Comparison of ENCODE assay signal across 8 cellular contexts in the genomic region with DNA sequence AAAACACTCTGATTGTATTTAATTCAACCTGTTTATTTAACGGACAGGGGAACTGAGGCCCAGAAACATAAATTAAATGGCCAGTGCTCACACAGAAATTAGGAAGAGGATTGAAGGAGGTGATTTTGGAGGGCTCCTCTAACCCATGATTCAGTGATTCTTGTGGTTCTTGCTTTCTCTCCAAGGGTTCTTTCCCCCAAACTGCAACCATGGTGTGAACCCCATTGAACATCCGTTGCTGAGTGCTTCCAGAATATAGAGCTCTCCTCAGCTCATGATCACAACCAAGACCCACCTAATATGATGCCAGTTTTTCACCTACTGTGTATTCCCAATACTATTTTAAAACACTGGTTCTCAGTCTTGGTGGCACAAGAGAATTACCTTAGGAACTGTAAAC. TPM values are rescaled to one million over a fixed set of nuclear protein-coding genes. Genes with fewer than 3 reads are reported as not detected.
DNase-seq lines count a peak whose midpoint lies in the region; ATAC-seq, FAIRE-seq and TF ChIP-seq lines count a peak whose summit lies in the region.

No MANE protein-coding gene starts in this region.

- H3K4me3 ChIP-seq in heart left ventricle (peak overlapping the region in 3 of 12 donors; percentile 3 to 15 (median 8)), adrenal gland (peak overlapping the region in 1 of 4 donors; percentile 3), muscle layer of colon (ENCODE audit: low read depth in 1 of 2, low read length in 2 of 2) (no peak overlapping the region), upper lobe of left lung (no peak overlapping the region), WERI-Rb-1 (ENCODE audit: low read depth, low read length) (no peak overlapping the region)

- TF ChIP-seq POLR2A in heart left ventricle (IDR thresholded peaks at IDR 0.05) (no peak), adrenal gland (IDR thresholded peaks at IDR 0.05) (no peak), upper lobe of left lung (IDR thresholded peaks at IDR 0.05) (no peak)

- WGBS in heart left ventricle, 4 donors = 41 to 51% (median 42%) methylated on average over 2 of the region's 2 CpGs
- 41 to 66% (median 51%) methylated on average over 2 of the region's 2 CpGs for WGBS in adrenal gland, 4 donors
- 29 to 37% methylated on average over 2 of the region's 2 CpGs for WGBS in upper lobe of left lung, 2 donors

- FAIRE-seq in urothelium cell line (lab: Jason Lieb, UNC) = no peak

- no peak overlapping the region for H3K9ac ChIP-seq in muscle layer of colon (ENCODE audit: low read length)

- ATAC-seq in heart left ventricle (no peak), Right ventricle myocardium inferior (no peak), upper lobe of left lung (ENCODE audit: low FRiP score in 2 of 2) (no peak), HG02981 (IDR thresholded peaks at IDR 0.05; ENCODE audit: unreplicated experiment) (no peak)

- TF ChIP-seq CTCF in heart left ventricle (IDR thresholded peaks at IDR 0.05) (no peak), adrenal gland (IDR thresholded peaks at IDR 0.05) (no peak), upper lobe of left lung (IDR thresholded peaks at IDR 0.05) (no peak), WERI-Rb-1 (IDR thresholded peaks at IDR 0.05; ENCODE audit: low read depth, low read length) (no peak)

- intact Hi-C loops in heart left ventricle (cut with DNase I) = loop anchor here in 8 of 10 donors (5.0 to 10.0 kb wide), 6 partner anchors 52 to 362 kb away; a partner anchor contains a TSS
- intact Hi-C loops in Right ventricle myocardium inferior (cut with DNase I) = loop anchor here (5.0 kb wide), 1 partner anchor 57 kb away; no protein-coding TSS in a partner anchor
- intact Hi-C loops in adrenal gland (cut with DNase I) = loop anchor here in 1 of 2 donors (10.0 kb wide), 1 partner anchor 85 kb away; no protein-coding TSS in a partner anchor

- no peaks in the 10 kb centered on the region for H3K27me3 ChIP-seq in heart left ventricle
- no peaks in the 10 kb centered on the region for H3K27me3 ChIP-seq in adrenal gland
- no peaks in the 10 kb centered on the region for H3K27me3 ChIP-seq in muscle layer of colon (ENCODE audit: control insufficient read depth in 1 of 2, insufficient read depth in 2 of 2, low read length in 2 of 2)
- H3K27me3 ChIP-seq in upper lobe of left lung = no peaks in the 10 kb centered on the region
- H3K27me3 ChIP-seq in WERI-Rb-1 (ENCODE audit: insufficient read depth, low read depth, severe bottlenecking) = peaks cover 82% of the 10 kb centered on the region

- no peaks in the 10 kb centered on the region for H3K9me3 ChIP-seq in heart left ventricle
- no peaks in the 10 kb centered on the region for H3K9me3 ChIP-seq in adrenal gland (replicated peaks in 1 of 3)
- no peaks in the 10 kb centered on the region for H3K9me3 ChIP-seq in muscle layer of colon (ENCODE audit: low read length)
- no peaks in the 10 kb centered on the region for H3K9me3 ChIP-seq in upper lobe of left lung
- no peaks in the 10 kb centered on the region for H3K9me3 ChIP-seq in WERI-Rb-1 (ENCODE audit: severe bottlenecking)

- H3K27ac ChIP-seq in heart left ventricle = peak overlapping the region; percentile 53 to 85 (median 74)
- peak overlapping the region; percentile 40 to 94 (median 86) for H3K27ac ChIP-seq in adrenal gland
- peak overlapping the region; percentile 27 for H3K27ac ChIP-seq in muscle layer of colon (ENCODE audit: low read depth, low read length)
- peak overlapping the region; percentile 69 to 87 (median 83) for H3K27ac ChIP-seq in upper lobe of left lung
- no peak overlapping the region for H3K27ac ChIP-seq in WERI-Rb-1

- H3K36me3 ChIP-seq in heart left ventricle (peaks cover 0 to 34% (median 7%) of the 10 kb centered on the region in 9 donors), adrenal gland (replicated peaks in 1 of 2) (peaks cover 0 to 5% of the 10 kb centered on the region in 2 donors), muscle layer of colon (ENCODE audit: insufficient read depth, low read length) (no peaks in the 10 kb centered on the region), upper lobe of left lung (peaks cover 0 to 19% (median 3%) of the 10 kb centered on the region in 4 donors), WERI-Rb-1 (no peaks in the 10 kb centered on the region)

- H3K4me1 ChIP-seq in heart left ventricle = peaks cover 11 to 90% (median 44%) of the 10 kb centered on the region in 12 donors
- H3K4me1 ChIP-seq in adrenal gland (replicated peaks in 1 of 2) = peaks cover 37 to 50% of the 10 kb centered on the region in 2 donors
- peaks cover 40% of the 10 kb centered on the region for H3K4me1 ChIP-seq in muscle layer of colon (ENCODE audit: insufficient read depth, low read length)
- peaks cover 47 to 55% (median 52%) of the 10 kb centered on the region in 4 donors for H3K4me1 ChIP-seq in upper lobe of left lung

- no peak for TF ChIP-seq EP300 in upper lobe of left lung (IDR thresholded peaks at IDR 0.05)

- DNase-seq in heart left ventricle (no peak), Right ventricle myocardium inferior (ENCODE audit: missing footprints) (no peak), adrenal gland (no peak), upper lobe of left lung (no peak), WERI-Rb-1 (no peak), urothelium cell line (ENCODE audit: low spot score) (no peak)

RNA-seq across cellular contexts. Expression of a gene that starts 41.4 kb away (rescaled TPM):
- 1 to 10 TPM in 2 of 9 donors, under 1 TPM in 2, not detected in 5; 0.15 to 5.9 (median 1.7) TPM for total RNA-seq in heart left ventricle
- not detected for polyA plus RNA-seq in heart left ventricle
- total RNA-seq in Right ventricle myocardium inferior = 0.35 TPM
- total RNA-seq in adrenal gland = not detected
- not detected for polyA plus RNA-seq in adrenal gland
- total RNA-seq in upper lobe of left lung = not detected
